ENCODE assay signal across 8 cellular contexts in the genomic region with DNA sequence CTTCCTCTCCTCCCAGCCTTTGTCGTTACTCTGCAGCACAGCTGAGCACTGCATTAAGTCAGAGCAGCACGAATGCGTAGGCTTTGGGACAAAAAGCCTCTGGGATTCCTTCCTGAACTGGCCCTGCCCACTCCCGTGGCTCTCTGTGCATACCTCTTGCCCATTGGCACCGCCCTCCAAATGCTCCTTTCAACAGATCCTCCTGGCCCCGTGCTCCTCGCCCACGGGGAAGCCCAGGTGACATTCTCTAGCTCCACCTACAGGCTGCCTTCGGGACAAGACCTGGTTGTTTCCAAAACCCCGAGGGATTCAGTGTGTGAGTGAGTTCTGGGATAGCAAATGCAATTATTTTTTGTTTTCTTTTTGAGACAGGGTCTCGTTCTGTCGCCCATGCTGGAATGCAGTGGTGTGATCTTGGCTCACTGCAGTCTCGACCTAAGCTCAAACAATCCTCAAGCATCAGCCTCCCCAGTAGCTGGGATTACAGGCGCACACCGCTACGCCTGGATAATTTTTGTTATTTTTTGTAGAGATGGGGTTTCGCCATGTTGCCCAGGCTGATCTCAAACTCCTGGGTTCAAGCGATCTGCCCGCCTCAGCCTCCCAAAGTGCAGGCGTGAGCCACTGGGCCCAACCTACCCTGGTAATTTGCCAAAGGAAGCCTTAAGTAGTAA. TPM values are rescaled to one million over a fixed set of nuclear protein-coding genes. Genes with fewer than 3 reads are reported as not detected.
DNase-seq lines count a peak whose midpoint lies in the region; ATAC-seq and TF ChIP-seq lines count a peak whose summit lies in the region.

No MANE protein-coding gene starts in this region.

- H3K27me3 ChIP-seq in Peyer's patch = no peaks in the 10 kb centered on the region

- H3K27me3 Mint-ChIP-seq in activated T-helper 17 cell treated with anti-CD3 and anti-CD28 coated beads, Interleukin-2, amount 50 U/mL, for 72 hours = peaks cover 3% of the 10 kb centered on the region
- no peaks in the 10 kb centered on the region for H3K27me3 Mint-ChIP-seq in nephron progenitor cell (ENCODE audit: low read depth, poor library complexity)

- H3K4me1 ChIP-seq in Peyer's patch = peaks cover 0 to 12% (median 1%) of the 10 kb centered on the region in 4 donors

- no peaks in the 10 kb centered on the region for H3K9me3 ChIP-seq in Peyer's patch

- peak overlapping the region; percentile 40 for H3K4me3 ChIP-seq in Jurkat, Clone E6-1 (ENCODE audit: low read length)
- H3K4me3 ChIP-seq in Peyer's patch = peak overlapping the region in 1 of 4 donors; percentile 23
- H3K4me3 ChIP-seq in fibroblast of pulmonary artery (replicated peaks; ENCODE audit: low read depth, low read length) = no peak overlapping the region

- no peak overlapping the region for H3K27ac ChIP-seq in Peyer's patch

- TF ChIP-seq CTCF in Peyer's patch (IDR thresholded peaks at IDR 0.05) (peak; percentile 31 to 93 (median 84)), fibroblast of pulmonary artery (IDR thresholded peaks at IDR 0.05; ENCODE audit: low read length, missing control alignments) (peak; percentile 86), nephron progenitor cell (IDR thresholded peaks at IDR 0.05) (peak; percentile 70)

- no peak for TF ChIP-seq POLR2A in Peyer's patch (IDR thresholded peaks at IDR 0.05)

- H3K4me3 Mint-ChIP-seq in activated T-helper 17 cell treated with anti-CD3 and anti-CD28 coated beads, Interleukin-2, amount 50 U/mL, for 72 hours = peak overlapping the region; percentile 16
- peak overlapping the region; percentile 56 for H3K4me3 Mint-ChIP-seq in nephron progenitor cell

- DNase-seq in EH (ENCODE audit: low read depth) (peak; percentile 77), Peyer's patch (peak; percentile 61 to 89 (median 84)), fibroblast of pulmonary artery (ENCODE audit: low read depth) (peak; percentile 83), nephron progenitor cell (peak; percentile 78)
- DNase-seq in Jurkat, Clone E6-1 (ENCODE audit: low read depth, low spot score) = peak; percentile 76
- peak; percentile 76 for DNase-seq in stimulated activated naive CD8-positive, alpha-beta T cell treated with anti-CD3 and anti-CD28 coated beads, Interleukin-15, Interleukin-2, amounts not matched to agents 100 U/mL and 50 U/mL, for 24 hours

- H3K36me3 ChIP-seq in Peyer's patch = peaks cover 0 to 46% (median 0%) of the 10 kb centered on the region in 3 donors

- peaks cover 6% of the 10 kb centered on the region for H3K4me1 Mint-ChIP-seq in activated T-helper 17 cell treated with anti-CD3 and anti-CD28 coated beads, Interleukin-2, amount 50 U/mL, for 72 hours
- peaks cover 18% of the 10 kb centered on the region for H3K4me1 Mint-ChIP-seq in nephron progenitor cell

- H3K27ac Mint-ChIP-seq in activated T-helper 17 cell treated with anti-CD3 and anti-CD28 coated beads, Interleukin-2, amount 50 U/mL, for 72 hours = peak overlapping the region; percentile 26
- peak overlapping the region; percentile 33 for H3K27ac Mint-ChIP-seq in nephron progenitor cell

- peak; percentile 97 for ATAC-seq in activated T-helper 17 cell treated with anti-CD3 and anti-CD28 coated beads, Interleukin-2, amount 50 U/mL, for 72 hours (replicated peaks)
- ATAC-seq in stimulated activated naive CD8-positive, alpha-beta T cell treated with anti-CD3 and anti-CD28 coated beads, Interleukin-15, Interleukin-2, amounts not matched to agents 100 U/mL and 50 U/mL, for 24 hours = peak; percentile 82
- ATAC-seq in HG03139 (IDR thresholded peaks at IDR 0.05; ENCODE audit: unreplicated experiment) = no peak

- peaks cover 43% of the 10 kb centered on the region for H3K36me3 Mint-ChIP-seq in activated T-helper 17 cell treated with anti-CD3 and anti-CD28 coated beads, Interleukin-2, amount 50 U/mL, for 72 hours (ENCODE audit: low read depth)
- H3K36me3 Mint-ChIP-seq in nephron progenitor cell (ENCODE audit: low read depth) = peaks cover 44% of the 10 kb centered on the region

- H3K9me3 Mint-ChIP-seq in activated T-helper 17 cell treated with anti-CD3 and anti-CD28 coated beads, Interleukin-2, amount 50 U/mL, for 72 hours = no peaks in the 10 kb centered on the region
- no peaks in the 10 kb centered on the region for H3K9me3 Mint-ChIP-seq in nephron progenitor cell

RNA-seq across cellular contexts. Expression of gene TDRD9, which starts 17.9 kb away (rescaled TPM):
- not detected for polyA plus RNA-seq in Jurkat, Clone E6-1 (2012; ENCODE audit: insufficient read depth, insufficient read length)
- total RNA-seq in Peyer's patch = under 1 TPM in 1 of 4 donors, not detected in 3; 0.40 TPM
- total RNA-seq in activated T-helper 17 cell treated with anti-CD3 and anti-CD28 coated beads, Interleukin-2, amount 50 U/mL, for 72 hours = under 1 TPM in 1 of 2 donors, not detected in 1; 0.95 TPM

RNA-seq across cellular contexts. Expression of gene RD3L, which starts 31.9 kb away (rescaled TPM):
- not detected for polyA plus RNA-seq in Jurkat, Clone E6-1 (2012; ENCODE audit: insufficient read depth, insufficient read length)
- total RNA-seq in Peyer's patch = not detected
- total RNA-seq in activated T-helper 17 cell treated with anti-CD3 and anti-CD28 coated beads, Interleukin-2, amount 50 U/mL, for 72 hours = not detected
